In the genomic region with DNA sequence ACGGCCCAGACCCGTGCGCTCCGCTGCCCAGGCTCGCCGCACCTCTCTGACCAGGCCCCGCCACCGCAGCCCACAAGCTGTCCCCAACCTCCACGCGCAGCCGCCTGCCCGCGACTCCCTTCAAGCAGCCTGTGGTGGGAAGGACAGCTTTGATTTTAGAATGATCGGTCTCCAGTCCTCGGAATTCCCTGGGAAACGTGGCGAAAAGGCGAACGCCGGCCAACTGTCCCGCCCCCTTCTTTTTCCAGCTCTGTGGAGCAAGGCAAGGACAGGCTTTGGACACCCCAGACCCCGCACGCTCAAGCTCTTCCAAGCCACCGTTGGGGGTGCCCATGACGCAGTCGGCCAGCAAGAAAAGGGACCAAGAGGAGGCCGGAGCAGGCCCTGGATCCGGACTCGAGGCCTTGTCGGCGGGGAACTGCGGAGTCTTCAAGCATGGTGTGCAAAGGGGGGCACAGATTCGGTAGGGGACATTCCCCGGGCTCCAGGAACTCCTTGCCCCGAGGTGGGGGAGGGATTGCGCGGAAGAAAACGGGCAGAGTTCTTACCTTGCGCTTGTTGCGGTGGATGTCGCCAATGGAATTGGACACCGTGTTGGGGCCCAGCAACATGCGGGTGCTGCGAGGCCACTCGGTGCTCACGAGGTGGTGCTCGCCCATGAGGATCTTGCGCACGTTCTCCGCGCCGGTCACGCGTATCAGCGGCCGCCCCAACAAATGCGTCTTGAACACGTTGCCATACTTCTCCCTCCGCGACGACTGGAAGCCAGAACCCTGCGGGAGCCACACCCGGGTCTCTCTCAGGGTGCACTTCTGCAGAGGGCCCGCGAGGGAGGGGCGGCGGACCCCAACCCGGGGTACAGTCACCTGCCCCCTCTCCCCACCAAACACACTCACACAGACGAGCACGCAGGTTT, we compare ENCODE assay signal across 9 cellular contexts. TPM values are rescaled to one million over a fixed set of nuclear protein-coding genes. Genes with fewer than 3 reads are reported as not detected.
A peak's percentile ranks its signal among the peaks of the same experiment; 100 is the strongest.
DNase-seq lines count a peak whose midpoint lies in the region; ATAC-seq, FAIRE-seq and TF ChIP-seq lines count a peak whose summit lies in the region.
"Had no signal": no experiment of that assay in that cellular context is flagged by ENCODE, and none has a peak within 500 bp of the region (broad histone marks: within the 10 kb centered on the region; RNA-seq: fewer than 3 reads in every experiment).

No MANE protein-coding gene starts in this region.

- no peaks in the 10 kb centered on the region for H3K79me2 ChIP-seq in PC-9 (ENCODE audit: low read depth)

- 95% methylated on average over 70 of the region's 70 CpGs for WGBS in A549 (ENCODE audit: missing lambda C conversion rate)

- H3K9me2 ChIP-seq in PC-9 (ENCODE audit: insufficient read depth) = no peaks in the 10 kb centered on the region

- H3K9me3 ChIP-seq in A549 = no peaks in the 10 kb centered on the region
- no peaks in the 10 kb centered on the region for H3K9me3 ChIP-seq in PC-9 (ENCODE audit: insufficient read depth, low read depth)

- TF ChIP-seq RAD21 in A549 (conservative IDR thresholded peaks at IDR 0.05 in 1 of 2, IDR thresholded peaks at IDR 0.05 in 1 of 2) = no peak

- H3K27me3 ChIP-seq in PC-9 (ENCODE audit: insufficient read depth, low read depth) = no peaks in the 10 kb centered on the region

- H3K4me3 ChIP-seq in A549 = peak overlapping the region; percentile 61
- H3K4me3 ChIP-seq in PC-9 = no peak overlapping the region

- H3K4me1 Mint-ChIP-seq in glutamatergic neuron (ENCODE audit: low read depth, unreplicated experiment) (peaks cover 9% of the 10 kb centered on the region), neural crest cell (peaks cover 38% of the 10 kb centered on the region)

- H3K36me3 ChIP-seq in PC-9 (ENCODE audit: low read depth) = no peaks in the 10 kb centered on the region

- DNase-seq in A549 (ENCODE audit: low read depth in 1 of 2, low spot score in 1 of 2) (no peak), PC-9 (no peak), glutamatergic neuron (no peak), neural crest cell (ENCODE audit: low read depth, low spot score) (no peak), NAMALWA (ENCODE audit: low spot score) (no peak), GDM1 (lab: John Stamatoyannopoulos, UW) (no peak), NCI-H2081 (lab: John Stamatoyannopoulos, UW) (no peak)

- H3K4me1 ChIP-seq in A549 (peaks cover 48% of the 10 kb centered on the region), PC-9 (replicated peaks; ENCODE audit: insufficient read depth) (peaks cover 37% of the 10 kb centered on the region)

- FAIRE-seq in A549 (lab: Jason Lieb, UNC) = no peak

- no peaks in the 10 kb centered on the region for H3K36me3 Mint-ChIP-seq in glutamatergic neuron (ENCODE audit: unreplicated experiment)
- no peaks in the 10 kb centered on the region for H3K36me3 Mint-ChIP-seq in neural crest cell (ENCODE audit: low read depth)

- ATAC-seq in A549 = no peak
- no peak for ATAC-seq in HG02588 (IDR thresholded peaks at IDR 0.05; ENCODE audit: unreplicated experiment)

- peaks cover 27% of the 10 kb centered on the region for H3K27me3 Mint-ChIP-seq in glutamatergic neuron (ENCODE audit: unreplicated experiment)
- H3K27me3 Mint-ChIP-seq in neural crest cell (ENCODE audit: low read depth) = peaks cover 83% of the 10 kb centered on the region

- peak overlapping the region; percentile 98 for H3K4me2 ChIP-seq in A549
- peak overlapping the region; percentile 97; the same call in 1 of the 2 replicates for H3K4me2 ChIP-seq in PC-9

- CTCF ChIA-PET in A549 (lab: Yijun Ruan, JAX) = interaction anchor here (0.6 to 2.4 kb wide), 4 partner anchors 144 to 1697 kb away, joined by 3 to 6 read pairs (median 3); no protein-coding TSS in a partner anchor
- CTCF ChIA-PET in PC-9 (lab: Charles Lee) = interaction anchor here (0.6 kb wide), 1 partner anchor 921 kb away, joined by 14 read pairs; no protein-coding TSS in a partner anchor

- no TSS peak for BruUV-seq in PC-9 (replicated peaks; lab: Mats Ljungman, UMichigan)

- H2AFZ ChIP-seq in PC-9 = no peak overlapping the region

- intact Hi-C loops in PC-9 (cut with micrococcal nuclease; ENCODE audit: unreplicated experiment) = no loop called here

- H3K27ac ChIP-seq in A549 (peak overlapping the region; percentile 89 to 92; a peak in 5 of 6 replicates), PC-9 (no peak overlapping the region)
- H3K27ac ChIP-seq: epithelial cell of prostate had no signal

- no peaks in the 10 kb centered on the region; the same call in 1 of the 2 replicates for H4K20me1 ChIP-seq in PC-9 (ENCODE audit: insufficient read depth)

- H3K9me3 Mint-ChIP-seq in glutamatergic neuron (ENCODE audit: unreplicated experiment) (peaks cover 11% of the 10 kb centered on the region), neural crest cell (no peaks in the 10 kb centered on the region)

- TF ChIP-seq CTCF in A549 (IDR thresholded peaks at IDR 0.05) (no peak), PC-9 (conservative IDR thresholded peaks at IDR 0.05) (no peak), glutamatergic neuron (IDR thresholded peaks at IDR 0.05; ENCODE audit: partially characterized antibody, unreplicated experiment) (no peak), neural crest cell (conservative IDR thresholded peaks at IDR 0.05) (no peak)

- H3K27ac Mint-ChIP-seq in glutamatergic neuron (ENCODE audit: unreplicated experiment) (no peak overlapping the region), neural crest cell (ENCODE audit: unreplicated experiment) (no peak overlapping the region)

- POLR2A ChIA-PET in A549 (lab: Yijun Ruan, JAX) = no interaction called here
- POLR2A ChIA-PET in PC-9 (lab: Charles Lee; ENCODE audit: unreplicated experiment) = no interaction called here

- TF ChIP-seq POLR2A in A549 (IDR thresholded peaks at IDR 0.05; ENCODE audit: low read length) = no peak

- H3K4me3 Mint-ChIP-seq in glutamatergic neuron (ENCODE audit: unreplicated experiment) = peak overlapping the region; percentile 77
- peak overlapping the region; percentile 83 for H3K4me3 Mint-ChIP-seq in neural crest cell

- H3F3A ChIP-seq in PC-9 (ENCODE audit: insufficient read depth, low read depth) = peaks cover 22% of the 10 kb centered on the region

- no peak for TF ChIP-seq EP300 in A549 (IDR thresholded peaks at IDR 0.05)

TF ChIP-seq in A549, 52 proteins besides CTCF, POLR2A, EP300 and RAD21:
- TF ChIP-seq FOSL2 (IDR thresholded peaks at IDR 0.05) (no peak), FOSL2 (CRISPR knock-in tag; IDR thresholded peaks at IDR 0.05) (no peak), CEBPB (IDR thresholded peaks at IDR 0.05) (no peak), TFCP2L1 (CRISPR knock-in tag; IDR thresholded peaks at IDR 0.05) (no peak)
- TF ChIP-seq, protein P1, sequence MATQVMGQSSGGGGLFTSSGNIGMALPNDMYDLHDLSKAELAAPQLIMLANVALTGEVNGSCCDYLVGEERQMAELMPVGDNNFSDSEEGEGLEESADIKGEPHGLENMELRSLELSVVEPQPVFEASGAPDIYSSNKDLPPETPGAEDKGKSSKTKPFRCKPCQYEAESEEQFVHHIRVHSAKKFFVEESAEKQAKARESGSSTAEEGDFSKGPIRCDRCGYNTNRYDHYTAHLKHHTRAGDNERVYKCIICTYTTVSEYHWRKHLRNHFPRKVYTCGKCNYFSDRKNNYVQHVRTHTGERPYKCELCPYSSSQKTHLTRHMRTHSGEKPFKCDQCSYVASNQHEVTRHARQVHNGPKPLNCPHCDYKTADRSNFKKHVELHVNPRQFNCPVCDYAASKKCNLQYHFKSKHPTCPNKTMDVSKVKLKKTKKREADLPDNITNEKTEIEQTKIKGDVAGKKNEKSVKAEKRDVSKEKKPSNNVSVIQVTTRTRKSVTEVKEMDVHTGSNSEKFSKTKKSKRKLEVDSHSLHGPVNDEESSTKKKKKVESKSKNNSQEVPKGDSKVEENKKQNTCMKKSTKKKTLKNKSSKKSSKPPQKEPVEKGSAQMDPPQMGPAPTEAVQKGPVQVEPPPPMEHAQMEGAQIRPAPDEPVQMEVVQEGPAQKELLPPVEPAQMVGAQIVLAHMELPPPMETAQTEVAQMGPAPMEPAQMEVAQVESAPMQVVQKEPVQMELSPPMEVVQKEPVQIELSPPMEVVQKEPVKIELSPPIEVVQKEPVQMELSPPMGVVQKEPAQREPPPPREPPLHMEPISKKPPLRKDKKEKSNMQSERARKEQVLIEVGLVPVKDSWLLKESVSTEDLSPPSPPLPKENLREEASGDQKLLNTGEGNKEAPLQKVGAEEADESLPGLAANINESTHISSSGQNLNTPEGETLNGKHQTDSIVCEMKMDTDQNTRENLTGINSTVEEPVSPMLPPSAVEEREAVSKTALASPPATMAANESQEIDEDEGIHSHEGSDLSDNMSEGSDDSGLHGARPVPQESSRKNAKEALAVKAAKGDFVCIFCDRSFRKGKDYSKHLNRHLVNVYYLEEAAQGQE (IDR thresholded peaks at IDR 0.05) = no peak
- TF ChIP-seq, protein P2, sequence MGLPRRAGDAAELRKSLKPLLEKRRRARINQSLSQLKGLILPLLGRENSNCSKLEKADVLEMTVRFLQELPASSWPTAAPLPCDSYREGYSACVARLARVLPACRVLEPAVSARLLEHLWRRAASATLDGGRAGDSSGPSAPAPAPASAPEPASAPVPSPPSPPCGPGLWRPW (IDR thresholded peaks at IDR 0.05) = no peak

RNA-seq across cellular contexts. Expression of a gene that starts 4.0 kb away (rescaled TPM):
- polyA plus RNA-seq in A549 (2011; rRNA removed) (9.7 and 13.4 TPM in 2 replicates), A549 (2017; fragmentation: RNase III; extraction: RNeasy Plus Mini Kit Qiagen cat#74134 plus additional on column Dnase treatment) (13.0 to 18.9 TPM (median 13.6 TPM) in 3 replicates)
- 14.1 and 17.9 TPM in 2 replicates for polyA plus RNA-seq in A549 (2012; cell fraction: cytosol; rRNA removed)
- 32.4 and 41.7 TPM in 2 replicates for polyA plus RNA-seq in A549 (2012; cell fraction: nucleus; rRNA removed)
- 6.5 and 10.8 TPM in 2 replicates for polyA minus RNA-seq in A549 (2011; rRNA and poly(A)+ RNA removed)
- total RNA-seq in PC-9 (2021) (0.55 and 1.3 TPM in 2 replicates), glutamatergic neuron (ENCODE audit: unreplicated experiment) (9.7 TPM), neural crest cell (15.4 and 16.4 TPM in 2 replicates)
